In the genomic region with DNA sequence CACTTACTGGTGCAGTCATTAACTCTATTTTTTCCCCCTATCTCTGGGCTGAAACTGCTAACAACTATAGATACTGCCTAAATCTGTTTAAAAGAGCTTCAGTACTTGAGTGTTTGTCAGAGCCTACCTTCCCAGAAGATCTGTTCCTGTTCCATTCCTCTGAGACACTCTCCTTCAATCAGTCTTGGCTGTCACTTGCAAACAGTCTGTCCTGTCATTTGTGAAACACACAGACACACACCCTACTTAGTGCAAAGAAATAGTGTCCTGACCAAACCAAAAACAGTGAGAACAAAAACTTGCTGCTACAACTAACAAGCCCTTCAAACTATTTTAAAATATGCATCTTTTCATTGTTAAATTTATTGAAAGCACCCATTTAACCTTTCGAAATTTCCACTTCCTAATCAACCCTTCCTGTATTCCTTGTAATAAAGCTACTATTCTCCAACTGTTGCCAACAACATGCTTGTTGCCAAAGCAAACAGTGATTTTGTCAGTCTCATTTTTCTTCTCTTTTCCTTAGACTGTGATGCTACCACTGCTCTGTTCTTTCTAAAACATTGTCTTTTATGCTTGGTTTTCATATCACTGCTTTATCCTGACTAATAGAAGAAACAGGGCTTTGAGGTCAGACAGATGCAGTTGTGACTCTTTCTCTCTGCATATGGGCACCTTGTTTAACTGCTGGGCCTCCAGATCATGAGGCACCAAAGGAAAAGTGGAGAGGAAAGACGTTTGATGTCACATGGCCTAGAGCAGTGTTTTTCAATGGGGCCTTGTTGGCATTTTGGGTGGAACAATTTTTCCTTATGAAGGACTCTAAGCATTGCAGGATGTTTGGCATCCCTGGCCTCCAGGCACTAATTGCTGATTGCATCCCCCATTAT, we compare ENCODE assay signal across 1 cellular context.
TF ChIP-seq lines count a peak whose summit lies in the region.

No MANE protein-coding gene starts in this region.

TF ChIP-seq in IMR-90, 13 proteins besides CTCF, POLR2A, EP300 and RAD21 (continued from another document):
- no peak for TF ChIP-seq ELK1 (IDR thresholded peaks at IDR 0.05; ENCODE audit: borderline replicate concordance, low read depth, low read length)
- TF ChIP-seq SMC3 (IDR thresholded peaks at IDR 0.05; ENCODE audit: low read depth, low read length): no peak
- TF ChIP-seq, protein P1, sequence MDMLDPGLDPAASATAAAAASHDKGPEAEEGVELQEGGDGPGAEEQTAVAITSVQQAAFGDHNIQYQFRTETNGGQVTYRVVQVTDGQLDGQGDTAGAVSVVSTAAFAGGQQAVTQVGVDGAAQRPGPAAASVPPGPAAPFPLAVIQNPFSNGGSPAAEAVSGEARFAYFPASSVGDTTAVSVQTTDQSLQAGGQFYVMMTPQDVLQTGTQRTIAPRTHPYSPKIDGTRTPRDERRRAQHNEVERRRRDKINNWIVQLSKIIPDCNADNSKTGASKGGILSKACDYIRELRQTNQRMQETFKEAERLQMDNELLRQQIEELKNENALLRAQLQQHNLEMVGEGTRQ (IDR thresholded peaks at IDR 0.05; ENCODE audit: low read depth, low read length): no peak
- TF ChIP-seq FOS (IDR thresholded peaks at IDR 0.05; ENCODE audit: low read depth, low read length): no peak
- no peak for TF ChIP-seq NFE2L2 (IDR thresholded peaks at IDR 0.05; ENCODE audit: low read depth, low read length)
- no peak for TF ChIP-seq MAZ (IDR thresholded peaks at IDR 0.05; ENCODE audit: borderline replicate concordance, low read depth, low read length)
- no peak for TF ChIP-seq CHD1 (IDR thresholded peaks at IDR 0.05; ENCODE audit: low read depth, low read length)
